Comparison of ENCODE assay signal across 9 cellular contexts in genomic region chr20:41140226-41141133, GRCh38. TPM values are rescaled to one million over a fixed set of nuclear protein-coding genes. Genes with fewer than 3 reads are reported as not detected.
DNase-seq lines count a peak whose midpoint lies in the region; ATAC-seq, FAIRE-seq and TF ChIP-seq lines count a peak whose summit lies in the region.
"Had no signal": no experiment of that assay in that cellular context is flagged by ENCODE, and none has a peak within 500 bp of the region (broad histone marks: within the 10 kb centered on the region; RNA-seq: fewer than 3 reads in every experiment).

No MANE protein-coding gene starts in this region.

- peak; percentile 52 for DNase-seq in activated naive CD4-positive, alpha-beta T cell treated with anti-CD3 and anti-CD28 coated beads for 36 hours
- DNase-seq in immature natural killer cell (no peak), H54 (ENCODE audit: insufficient read length, low spot score) (no peak), left colon (no peak), NK-92 (lab: John Stamatoyannopoulos, UW; ENCODE audit: unreplicated experiment) (no peak)

- H3K27ac Mint-ChIP-seq in activated naive CD4-positive, alpha-beta T cell treated with anti-CD3 and anti-CD28 coated beads for 36 hours = peak overlapping the region; percentile 94
- H3K27ac Mint-ChIP-seq in immature natural killer cell = peak overlapping the region; percentile 88 to 96 (median 92)
- H3K27ac Mint-ChIP-seq in stimulated activated naive CD8-positive, alpha-beta T cell treated with anti-CD3 and anti-CD28 coated beads, Interleukin-15, Interleukin-2, amounts not matched to agents 100 ng/mL and 50 ng/mL, for 24 hours = peak overlapping the region; percentile 94

- H3K36me3 ChIP-seq in KOPT-K1 (ENCODE audit: insufficient read depth, low read length) = peaks cover 37% of the 10 kb centered on the region

- no peak for FAIRE-seq in H54 (lab: Jason Lieb, UNC)
- FAIRE-seq: bronchial epithelial cell had no signal

- peak overlapping the region; percentile 81 for H3K27ac ChIP-seq in KOPT-K1 (ENCODE audit: low read depth, low read length, poor library complexity, severe bottlenecking)

- H3K36me3 Mint-ChIP-seq in activated naive CD4-positive, alpha-beta T cell treated with anti-CD3 and anti-CD28 coated beads for 36 hours (ENCODE audit: low read depth) = peaks cover 14% of the 10 kb centered on the region
- peaks cover 0 to 7% (median 0%) of the 10 kb centered on the region in 3 donors for H3K36me3 Mint-ChIP-seq in immature natural killer cell
- peaks cover 34% of the 10 kb centered on the region for H3K36me3 Mint-ChIP-seq in stimulated activated naive CD8-positive, alpha-beta T cell treated with anti-CD3 and anti-CD28 coated beads, Interleukin-15, Interleukin-2, amounts not matched to agents 100 ng/mL and 50 ng/mL, for 24 hours (ENCODE audit: low read depth)

- H3K9me3 ChIP-seq in KOPT-K1 (ENCODE audit: insufficient read depth, low read length, poor library complexity, severe bottlenecking) = no peaks in the 10 kb centered on the region

- TF ChIP-seq POLR2A in H54 (IDR thresholded peaks at IDR 0.05; ENCODE audit: low read depth, low read length) = no peak

- intact Hi-C loops in activated naive CD4-positive, alpha-beta T cell treated with anti-CD3 and anti-CD28 coated beads for 36 hours (cut with micrococcal nuclease) = no loop called here
- intact Hi-C loops in left colon (cut with DNase I, micrococcal nuclease) = no loop called here

- peak overlapping the region; percentile 85 for H3K4me3 Mint-ChIP-seq in activated naive CD4-positive, alpha-beta T cell treated with anti-CD3 and anti-CD28 coated beads for 36 hours
- H3K4me3 Mint-ChIP-seq in immature natural killer cell = peak overlapping the region; percentile 84 to 90 (median 89)
- H3K4me3 Mint-ChIP-seq in stimulated activated naive CD8-positive, alpha-beta T cell treated with anti-CD3 and anti-CD28 coated beads, Interleukin-15, Interleukin-2, amounts not matched to agents 100 ng/mL and 50 ng/mL, for 24 hours = peak overlapping the region; percentile 86

- peaks cover 74% of the 10 kb centered on the region for H3K4me1 Mint-ChIP-seq in activated naive CD4-positive, alpha-beta T cell treated with anti-CD3 and anti-CD28 coated beads for 36 hours (ENCODE audit: low read depth)
- peaks cover 83 to 85% of the 10 kb centered on the region in 2 donors for H3K4me1 Mint-ChIP-seq in immature natural killer cell
- H3K4me1 Mint-ChIP-seq in stimulated activated naive CD8-positive, alpha-beta T cell treated with anti-CD3 and anti-CD28 coated beads, Interleukin-15, Interleukin-2, amounts not matched to agents 100 ng/mL and 50 ng/mL, for 24 hours (ENCODE audit: low read depth) = peaks cover 79% of the 10 kb centered on the region

- ATAC-seq in activated CD4-positive, CD25-positive, alpha-beta regulatory T cell treated with anti-CD3 and anti-CD28 coated beads, Interleukin-2, amount 50 U/mL, for 24 hours = no peak
- no peak for ATAC-seq in left colon

- H3K27me3 Mint-ChIP-seq in activated naive CD4-positive, alpha-beta T cell treated with anti-CD3 and anti-CD28 coated beads for 36 hours (ENCODE audit: low read depth) = no peaks in the 10 kb centered on the region
- peaks cover 8 to 15% (median 12%) of the 10 kb centered on the region in 3 donors for H3K27me3 Mint-ChIP-seq in immature natural killer cell (ENCODE audit: low read depth in 3 of 3)
- no peaks in the 10 kb centered on the region for H3K27me3 Mint-ChIP-seq in stimulated activated naive CD8-positive, alpha-beta T cell treated with anti-CD3 and anti-CD28 coated beads, Interleukin-15, Interleukin-2, amounts not matched to agents 100 ng/mL and 50 ng/mL, for 24 hours

- no peaks in the 10 kb centered on the region for H3K9me3 Mint-ChIP-seq in activated naive CD4-positive, alpha-beta T cell treated with anti-CD3 and anti-CD28 coated beads for 36 hours
- no peaks in the 10 kb centered on the region for H3K9me3 Mint-ChIP-seq in immature natural killer cell
- H3K9me3 Mint-ChIP-seq in stimulated activated naive CD8-positive, alpha-beta T cell treated with anti-CD3 and anti-CD28 coated beads, Interleukin-15, Interleukin-2, amounts not matched to agents 100 ng/mL and 50 ng/mL, for 24 hours = no peaks in the 10 kb centered on the region

- CTCF ChIA-PET in activated naive CD4-positive, alpha-beta T cell treated with anti-CD3 and anti-CD28 coated beads for 36 hours (lab: Charles Lee) = interaction anchor here (1.2 to 4.7 kb wide), 5 partner anchors 9 to 32 kb away, joined by 3 to 32 read pairs (median 11); no protein-coding TSS in a partner anchor

RNA-seq across cellular contexts. Expression of gene PLCG1, which starts 3.1 kb away (rescaled TPM):
- 100 to 1,000 TPM; 117 to 136 TPM for total RNA-seq in activated naive CD4-positive, alpha-beta T cell treated with anti-CD3 and anti-CD28 coated beads for 36 hours
- polyA plus RNA-seq in immature natural killer cell = 10 to 100 TPM in 1 of 3 donors, 1 to 10 TPM in 2; 3.2 to 31.4 (median 7.5) TPM
- 10 to 100 TPM; 58.0 to 74.7 TPM for total RNA-seq in left colon
